4 cellular contexts compared by ENCODE assay signal in genomic region chr6:14521861-14522260, GRCh38.
A peak's percentile ranks its signal among the peaks of the same experiment; 100 is the strongest.
DNase-seq lines count a peak whose midpoint lies in the region; ATAC-seq, FAIRE-seq and TF ChIP-seq lines count a peak whose summit lies in the region.
"Not testable (repeated sequence)": the region's sequence is repeated elsewhere in the genome, so short reads cannot be mapped to it uniquely, and the experiment has no call there.

No MANE protein-coding gene starts in this region.

- POLR2A ChIA-PET in WTC11 (lab: Charles Lee), result not testable (repeated sequence)
- POLR2A ChIA-PET in K562 (lab: Yijun Ruan, JAX), result interaction anchor here (1.3 kb wide), 1 partner anchor 15 kb away, joined by 4 read pairs; no protein-coding TSS in a partner anchor

- not testable (repeated sequence) for H3K9me1 ChIP-seq in K562 (ENCODE audit: control insufficient read depth, insufficient read depth, low read length)

- H3K4me1 Mint-ChIP-seq in WTC11, result not testable (repeated sequence)
- H3K4me1 Mint-ChIP-seq in glutamatergic neuron (ENCODE audit: low read depth, unreplicated experiment), result peaks cover 22% of the 10 kb centered on the region
- H3K4me1 Mint-ChIP-seq in stimulated activated naive B cell treated with anti-CD40 and anti-IgM and Interleukin-4, amounts not matched to agents 10 μg/mL and 1 μg/mL and 100 μg/mL, for 72 hours, result peaks cover 5 to 16% of the 10 kb centered on the region in 2 donors

- intact Hi-C loops in K562 (cut with micrococcal nuclease), result not testable (repeated sequence)

- TF ChIP-seq POLR2A in K562 (conservative IDR thresholded peaks at IDR 0.05), result not testable (repeated sequence)

- not testable (repeated sequence) for H3K79me2 ChIP-seq in K562 (ENCODE audit: control insufficient read depth, insufficient read depth, low read length)

- H3K36me3 Mint-ChIP-seq in WTC11; glutamatergic neuron (ENCODE audit: unreplicated experiment); stimulated activated naive B cell treated with anti-CD40 and anti-IgM and Interleukin-4, amounts not matched to agents 10 μg/mL and 1 μg/mL and 100 μg/mL, for 72 hours: not testable (repeated sequence)

- not testable (repeated sequence) for TF ChIP-seq EP300 in K562 (IDR thresholded peaks at IDR 0.05; ENCODE audit: low read length)

- H3K9ac ChIP-seq in K562 (ENCODE audit: insufficient read depth in 1 of 2, low read depth in 2 of 2, low read length in 2 of 2), result not testable (repeated sequence)

- 65% methylated on average over 11 of the region's 11 CpGs for WGBS in K562 (ENCODE audit: insufficient coverage, low coverage, missing lambda C conversion rate)

- not testable (repeated sequence) for DNase-seq in WTC11 (ENCODE audit: low spot score); K562 (ENCODE audit: extremely low read depth in 1 of 4, low spot score in 3 of 4); glutamatergic neuron; stimulated activated naive B cell treated with anti-CD40 and anti-IgM and Interleukin-4, amounts not matched to agents 10 μg/mL and 1 μg/mL and 100 μg/mL, for 72 hours

- ATAC-seq in WTC11; K562; stimulated activated naive B cell treated with anti-CD40 and anti-IgM and Interleukin-4, amounts not matched to agents 10 μg/mL and 1 μg/mL and 100 μg/mL, for 72 hours (replicated peaks): not testable (repeated sequence)

- in situ Hi-C loops in K562 (cut with MboI), result not testable (repeated sequence)

- H3K27ac Mint-ChIP-seq in WTC11, result not testable (repeated sequence)
- peak overlapping the region; percentile 33 for H3K27ac Mint-ChIP-seq in glutamatergic neuron (ENCODE audit: unreplicated experiment)
- peak overlapping the region; percentile 3 for H3K27ac Mint-ChIP-seq in stimulated activated naive B cell treated with anti-CD40 and anti-IgM and Interleukin-4, amounts not matched to agents 10 μg/mL and 1 μg/mL and 100 μg/mL, for 72 hours

- not testable (repeated sequence) for TF ChIP-seq RAD21 in K562 (CRISPR knock-in tag; conservative IDR thresholded peaks at IDR 0.05 in 1 of 2, IDR thresholded peaks at IDR 0.05 in 1 of 2)

- H2AFZ ChIP-seq in K562 (ENCODE audit: low read depth, low read length), result not testable (repeated sequence)

- CTCF ChIA-PET in WTC11 (lab: Charles Lee); K562 (lab: Yijun Ruan, JAX; ENCODE audit: low intra/inter-chr PET ratio): not testable (repeated sequence)

- H3K9me3 ChIP-seq in K562 (replicated peaks; ENCODE audit: control insufficient read depth, insufficient read depth, low read depth, low read length), result not testable (repeated sequence)

- not testable (repeated sequence) for H3K4me2 ChIP-seq in K562 (ENCODE audit: insufficient read depth, low read length)

- H3K27me3 ChIP-seq in K562 (ENCODE audit: control insufficient read depth in 2 of 2, insufficient read depth in 2 of 2, low read length in 2 of 2), result not testable (repeated sequence)

- H3K4me3 Mint-ChIP-seq in WTC11; glutamatergic neuron (ENCODE audit: unreplicated experiment); stimulated activated naive B cell treated with anti-CD40 and anti-IgM and Interleukin-4, amounts not matched to agents 10 μg/mL and 1 μg/mL and 100 μg/mL, for 72 hours: not testable (repeated sequence)

- BruUV-seq in K562 (replicated peaks; lab: Mats Ljungman, UMichigan), result not testable (repeated sequence)

- not testable (repeated sequence) for H3K36me3 ChIP-seq in K562 (ENCODE audit: control insufficient read depth, insufficient read depth, low read length)

- not testable (repeated sequence) for TF ChIP-seq CTCF in WTC11 (IDR thresholded peaks at IDR 0.05); K562 (IDR thresholded peaks at IDR 0.05 in 2 of 3, conservative IDR thresholded peaks at IDR 0.05 in 1 of 3; ENCODE audit: insufficient read depth in 2 of 3, low read depth in 1 of 3, low read length in 3 of 3); glutamatergic neuron (IDR thresholded peaks at IDR 0.05; ENCODE audit: partially characterized antibody, unreplicated experiment)

- not testable (repeated sequence) for H3K4me3 ChIP-seq in K562

- H3K9me3 Mint-ChIP-seq in WTC11, result peaks cover 20% of the 10 kb centered on the region
- H3K9me3 Mint-ChIP-seq in glutamatergic neuron (ENCODE audit: unreplicated experiment); stimulated activated naive B cell treated with anti-CD40 and anti-IgM and Interleukin-4, amounts not matched to agents 10 μg/mL and 1 μg/mL and 100 μg/mL, for 72 hours: not testable (repeated sequence)

- H4K20me1 ChIP-seq in K562 (replicated peaks; ENCODE audit: control insufficient read depth, insufficient read depth, low read length), result not testable (repeated sequence)

- FAIRE-seq in K562 (lab: Jason Lieb, UNC), result not testable (repeated sequence)

- H3K27me3 Mint-ChIP-seq in WTC11 (ENCODE audit: low read depth); glutamatergic neuron (ENCODE audit: unreplicated experiment); stimulated activated naive B cell treated with anti-CD40 and anti-IgM and Interleukin-4, amounts not matched to agents 10 μg/mL and 1 μg/mL and 100 μg/mL, for 72 hours: not testable (repeated sequence)

- not testable (repeated sequence) for H3K4me1 ChIP-seq in K562 (replicated peaks in 1 of 2; ENCODE audit: control insufficient read depth in 2 of 2, insufficient read depth in 2 of 2, low read length in 2 of 2)

- H3K27ac ChIP-seq in K562 (ENCODE audit: extremely low read depth, low read depth, low read length), result not testable (repeated sequence)

TF ChIP-seq in WTC11, 78 proteins besides CTCF, POLR2A, EP300 and RAD21:
- TF ChIP-seq ZNF121 (CRISPR knock-in tag; IDR thresholded peaks at IDR 0.05), result peak; percentile 65; the same call in 1 of the 2 replicates

TF ChIP-seq in K562, 482 proteins besides CTCF, POLR2A, EP300 and RAD21:
- TF ChIP-seq ZNF121 (CRISPR knock-in tag; conservative IDR thresholded peaks at IDR 0.05), result peak; percentile 58
